Comparison of ENCODE assay signal across 27 cellular contexts in the genomic region with DNA sequence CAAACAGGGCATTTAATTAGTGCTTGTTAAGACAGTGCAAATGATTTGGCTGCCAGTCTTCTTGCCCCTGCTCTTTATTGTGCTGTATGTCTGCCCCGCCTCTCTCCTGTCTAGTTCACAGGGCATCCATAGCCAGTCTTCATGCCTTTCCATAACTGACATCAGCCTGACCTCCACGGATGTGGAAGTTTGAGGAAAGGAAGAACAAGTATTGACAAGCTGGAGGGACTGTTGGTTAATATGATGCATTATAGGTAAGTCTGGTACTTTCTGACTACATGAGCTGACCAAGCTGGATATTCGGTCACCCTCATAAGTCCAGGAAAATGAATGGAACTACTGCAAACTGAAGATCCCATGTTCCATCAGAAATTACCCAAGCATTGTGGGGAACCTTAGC.
"Had no signal": no experiment of that assay in that cellular context is flagged by ENCODE, and none has a peak within 500 bp of the region (broad histone marks: within the 10 kb centered on the region; RNA-seq: fewer than 3 reads in every experiment).

No MANE protein-coding gene starts in this region.

- H3K36me3 ChIP-seq: adrenal gland, colonic mucosa, esophagus muscularis mucosa, gastroesophageal sphincter, heart right ventricle had no signal

- H3K4me3 ChIP-seq: adrenal gland, colonic mucosa, esophagus muscularis mucosa, gastroesophageal sphincter, heart right ventricle, hepatocyte had no signal

- DNase-seq: activated CD4-positive, alpha-beta T cell treated with anti-CD3 and anti-CD28 coated beads for 36 hours; activated CD4-positive, alpha-beta T cell treated with anti-CD3 and anti-CD28 coated beads, Interleukin-2, amount 10 ng/mL, durations not matched to agents 7 days and 5 days; activated CD4-positive, alpha-beta T cell treated with anti-CD3 and anti-CD28 coated beads, Interleukin-2, amount 50 U/mL, for 48 hours; activated CD4-positive, CD25-positive, alpha-beta regulatory T cell; activated CD4-positive, CD25-positive, alpha-beta regulatory T cell treated with anti-CD3 and anti-CD28 coated beads, Interleukin-2, amount 50 U/mL, for 72 hours; activated CD8-positive, alpha-beta memory T cell treated with anti-CD3 and anti-CD28 coated beads for 24 hours; activated CD8-positive, alpha-beta T cell treated with anti-CD3 and anti-CD28 coated beads for 36 hours; activated effector memory CD4-positive, alpha-beta T cell treated with anti-CD3 and anti-CD28 coated beads, Interleukin-2, amount 50 U/mL, for 16 hours; activated naive CD4-positive, alpha-beta T cell treated with anti-CD3 and anti-CD28 coated beads for 36 hours; activated naive CD8-positive, alpha-beta T cell treated with anti-CD3 and anti-CD28 coated beads for 36 hours; activated naive CD8-positive, alpha-beta T cell treated with anti-CD3 and anti-CD28 coated beads, Interleukin-2, amount 50 U/mL, for 24 hours; activated T-cell treated with anti-CD3 and anti-CD28 coated beads, Interleukin-2, amount 50 U/mL, for 4 hours; adrenal gland; amygdala; aorta; caudate nucleus; colonic mucosa; effector CD8-positive, alpha-beta T cell; erythroblast; foreskin melanocyte; heart right ventricle; T-helper 2 cell had no signal

- H3K27me3 ChIP-seq: adrenal gland, colonic mucosa, esophagus muscularis mucosa, gastroesophageal sphincter, heart right ventricle, hepatocyte had no signal

- ATAC-seq: activated CD4-positive, alpha-beta T cell treated with anti-CD3 and anti-CD28 coated beads for 36 hours; activated CD8-positive, alpha-beta T cell treated with anti-CD3 and anti-CD28 coated beads for 36 hours; activated naive CD8-positive, alpha-beta T cell treated with anti-CD3 and anti-CD28 coated beads, Interleukin-2, amount 50 U/mL, for 24 hours; activated T-cell treated with anti-CD3 and anti-CD28 coated beads, Interleukin-2, amount 50 U/mL, for 4 hours; gastroesophageal sphincter; heart right ventricle had no signal

- FAIRE-seq: endometrium, endothelial cell of umbilical vein had no signal

- H2AFZ ChIP-seq: hepatocyte had no signal

- H3K9me3 ChIP-seq: adrenal gland, colonic mucosa, esophagus muscularis mucosa, gastroesophageal sphincter, heart right ventricle had no signal

- H3K27ac ChIP-seq: adrenal gland, colonic mucosa, esophagus muscularis mucosa, gastroesophageal sphincter, heart right ventricle, hepatocyte had no signal

- H3K4me1 ChIP-seq: colonic mucosa had no signal

- H3K4me2 ChIP-seq: hepatocyte had no signal
